Comparison of ENCODE assay signal across 8 cellular contexts in genomic region chr12:26691234-26691970, GRCh38.
A peak's percentile ranks its signal among the peaks of the same experiment; 100 is the strongest.
DNase-seq lines count a peak whose midpoint lies in the region; ATAC-seq and TF ChIP-seq lines count a peak whose summit lies in the region.
"Had no signal": no experiment of that assay in that cellular context is flagged by ENCODE, and none has a peak within 500 bp of the region (broad histone marks: within the 10 kb centered on the region; RNA-seq: fewer than 3 reads in every experiment).

No MANE protein-coding gene starts in this region.

- peaks cover 3% of the 10 kb centered on the region for H3K4me1 Mint-ChIP-seq in activated T-helper 2 cell treated with anti-CD3 and anti-CD28 coated beads, Interferon-gamma antibody, Interleukin-2, Interleukin-4, amounts not matched to agents 10 μg/mL and 5 μg/mL and 100 μg/mL, durations not matched to agents 14 hours and 24 hours and 36 hours (ENCODE audit: low read depth)

- no peaks in the 10 kb centered on the region for H3K27me3 Mint-ChIP-seq in activated T-helper 2 cell treated with anti-CD3 and anti-CD28 coated beads, Interferon-gamma antibody, Interleukin-2, Interleukin-4, amounts not matched to agents 10 μg/mL and 5 μg/mL and 100 μg/mL, durations not matched to agents 14 hours and 24 hours and 36 hours (ENCODE audit: low read depth)

- H3K4me3 Mint-ChIP-seq in activated T-helper 2 cell treated with anti-CD3 and anti-CD28 coated beads, Interferon-gamma antibody, Interleukin-2, Interleukin-4, amounts not matched to agents 10 μg/mL and 5 μg/mL and 100 μg/mL, durations not matched to agents 14 hours and 24 hours and 36 hours (ENCODE audit: low read depth): no peak overlapping the region

- intact Hi-C loops in sciatic nerve (cut with DNase I): no loop called here
- intact Hi-C loops in activated T-helper 2 cell treated with anti-CD3 and anti-CD28 coated beads, Interferon-gamma antibody, Interleukin-2, Interleukin-4, amounts not matched to agents 10 μg/mL and 5 μg/mL and 100 μg/mL, durations not matched to agents 14 hours and 24 hours and 36 hours (cut with micrococcal nuclease): no loop called here

- DNase-seq in HEK293T (ENCODE audit: extremely low spot score) (peak; percentile 38), RPMI7951 (ENCODE audit: low read depth) (peak; percentile 98), fibroblast of the conjunctiva (ENCODE audit: low read depth) (peak; percentile 73), sciatic nerve (ENCODE audit: low spot score) (no peak)
- DNase-seq in stimulated activated naive CD8-positive, alpha-beta T cell treated with anti-CD3 and anti-CD28 coated beads, Interleukin-15, Interleukin-2, amounts not matched to agents 100 U/mL and 50 U/mL, for 24 hours: no peak
- DNase-seq in activated T-helper 2 cell treated with anti-CD3 and anti-CD28 coated beads, Interferon-gamma antibody, Interleukin-2, Interleukin-4, amounts not matched to agents 10 μg/mL and 5 μg/mL and 100 μg/mL, durations not matched to agents 14 hours and 24 hours and 36 hours (ENCODE audit: low spot score): no peak
- DNase-seq: left cardiac atrium had no signal

- CTCF ChIA-PET in HEK293T (lab: Yijun Ruan, JAX): no interaction called here

- H3K36me3 Mint-ChIP-seq in activated T-helper 2 cell treated with anti-CD3 and anti-CD28 coated beads, Interferon-gamma antibody, Interleukin-2, Interleukin-4, amounts not matched to agents 10 μg/mL and 5 μg/mL and 100 μg/mL, durations not matched to agents 14 hours and 24 hours and 36 hours (ENCODE audit: low read depth): peaks cover 40% of the 10 kb centered on the region

- POLR2A ChIA-PET in HEK293T (lab: Yijun Ruan, JAX): no interaction called here

- peak; percentile 86 for ATAC-seq in sciatic nerve
- no peak for ATAC-seq in stimulated activated naive CD8-positive, alpha-beta T cell treated with anti-CD3 and anti-CD28 coated beads, Interleukin-15, Interleukin-2, amounts not matched to agents 100 U/mL and 50 U/mL, for 24 hours
- ATAC-seq in HG02885 (IDR thresholded peaks at IDR 0.05; ENCODE audit: poor library complexity, unreplicated experiment): no peak

- H3K9me3 Mint-ChIP-seq in activated T-helper 2 cell treated with anti-CD3 and anti-CD28 coated beads, Interferon-gamma antibody, Interleukin-2, Interleukin-4, amounts not matched to agents 10 μg/mL and 5 μg/mL and 100 μg/mL, durations not matched to agents 14 hours and 24 hours and 36 hours: no peaks in the 10 kb centered on the region

- no peak overlapping the region for H3K27ac Mint-ChIP-seq in activated T-helper 2 cell treated with anti-CD3 and anti-CD28 coated beads, Interferon-gamma antibody, Interleukin-2, Interleukin-4, amounts not matched to agents 10 μg/mL and 5 μg/mL and 100 μg/mL, durations not matched to agents 14 hours and 24 hours and 36 hours

TF ChIP-seq in HEK293T, 16 proteins besides CTCF, POLR2A, EP300 and RAD21:
- no peak for TF ChIP-seq FOXK2 (IDR thresholded peaks at IDR 0.05)

Comparison
In these comparisons a context has a peak if more than half of its experiments do, and no peak if none do; other contexts are left out.
1. DNase-seq: peak in HEK293T (single experiment), RPMI7951 (single experiment) and fibroblast of the conjunctiva (single experiment); none in sciatic nerve (single experiment), stimulated activated naive CD8-positive, alpha-beta T cell treated with anti-CD3 and anti-CD28 coated beads, Interleukin-15, Interleukin-2, amounts not matched to agents 100 U/mL and 50 U/mL, for 24 hours (single experiment) and activated T-helper 2 cell treated with anti-CD3 and anti-CD28 coated beads, Interferon-gamma antibody, Interleukin-2, Interleukin-4, amounts not matched to agents 10 μg/mL and 5 μg/mL and 100 μg/mL, durations not matched to agents 14 hours and 24 hours and 36 hours (single experiment).